In the genomic region with DNA sequence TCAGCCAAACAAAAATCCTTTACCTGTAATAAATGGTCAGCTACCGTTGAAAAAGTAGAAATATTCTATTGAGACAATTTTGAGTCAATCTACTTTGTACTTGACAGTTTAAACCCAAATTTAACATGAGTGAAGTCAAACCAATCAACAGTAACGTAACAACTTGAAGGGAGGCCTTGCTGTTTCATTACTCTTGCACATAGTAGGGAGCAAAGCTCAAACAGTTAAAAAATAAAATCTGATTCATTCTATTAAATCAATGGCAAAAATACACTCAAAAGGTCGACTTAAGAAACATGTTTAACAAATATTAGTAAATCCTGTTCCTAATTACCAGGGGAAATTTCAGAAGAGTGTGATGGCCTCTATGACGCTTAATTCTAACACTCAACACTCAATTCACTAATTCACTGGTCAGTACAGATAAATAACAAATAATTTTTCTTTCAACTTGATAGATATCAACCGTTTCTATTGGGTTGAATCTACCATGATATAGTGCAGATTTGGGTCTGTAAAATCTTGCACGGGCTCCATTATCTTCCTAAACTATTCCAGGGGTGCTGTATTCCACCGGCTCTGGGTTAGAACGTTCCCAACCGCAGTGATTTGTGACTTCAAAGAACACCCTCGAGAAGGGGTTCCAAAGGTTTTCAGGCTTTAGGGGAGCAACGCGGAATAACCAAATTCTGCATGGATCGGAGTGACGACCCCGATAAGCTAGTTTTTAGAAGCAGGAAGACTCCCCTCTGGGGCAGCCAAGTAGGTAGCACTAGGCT, we compare ENCODE assay signal across 8 cellular contexts. TPM values are rescaled to one million over a fixed set of nuclear protein-coding genes. Genes with fewer than 3 reads are reported as not detected.
DNase-seq lines count a peak whose midpoint lies in the region; ATAC-seq and TF ChIP-seq lines count a peak whose summit lies in the region.

No MANE protein-coding gene starts in this region.

- ATAC-seq in HG03159 (IDR thresholded peaks at IDR 0.05; ENCODE audit: unreplicated experiment), result no peak

- TF ChIP-seq POLR2A in sigmoid colon (IDR thresholded peaks at IDR 0.05), result no peak

- TF ChIP-seq CTCF in GM12865 (IDR thresholded peaks at IDR 0.05; ENCODE audit: insufficient read depth, low read depth, low read length, missing control alignments) (no peak), fibroblast of the aortic adventitia (IDR thresholded peaks at IDR 0.05; ENCODE audit: insufficient read depth, low read length) (no peak), sigmoid colon (IDR thresholded peaks at IDR 0.05) (no peak)

- H3K27me3 ChIP-seq in SJSA1 (replicated peaks) (no peaks in the 10 kb centered on the region), sigmoid colon (peaks cover 0 to 2% (median 0%) of the 10 kb centered on the region in 3 donors)

- no peak overlapping the region for H3K27ac ChIP-seq in SJSA1
- H3K27ac ChIP-seq in sigmoid colon, result peak overlapping the region; percentile 81 to 95 (median 89)

- H3K4me1 ChIP-seq in SJSA1 (replicated peaks) (peaks cover 21% of the 10 kb centered on the region), sigmoid colon (peaks cover 0 to 20% (median 9%) of the 10 kb centered on the region in 4 donors)

- no peak for TF ChIP-seq EP300 in sigmoid colon (IDR thresholded peaks at IDR 0.05)

- intact Hi-C loops in sigmoid colon (cut with DNase I), result no loop called here

- 10 to 16% methylated on average over 15 of the region's 15 CpGs for WGBS in sigmoid colon, 2 donors

- DNase-seq in GM12865 (ENCODE audit: low read depth) (no peak), SJSA1 (ENCODE audit: low read depth in 1 of 2, low spot score in 2 of 2) (no peak), fibroblast of the aortic adventitia (ENCODE audit: low read depth) (no peak), sigmoid colon (no peak), iPS-NIHi11 (ENCODE audit: low spot score) (no peak), NCI-H2107 (lab: John Stamatoyannopoulos, UW) (no peak), AML-193 (lab: John Stamatoyannopoulos, UW) (no peak)

- H3K36me3 ChIP-seq in SJSA1 (peaks cover 8% of the 10 kb centered on the region; the same call in 1 of the 2 replicates), sigmoid colon (no peaks in the 10 kb centered on the region)

- H3K4me3 ChIP-seq in GM12865 (ENCODE audit: low read depth, low read length) (peak overlapping the region; percentile 85), SJSA1 (peak overlapping the region; percentile 93), fibroblast of the aortic adventitia (ENCODE audit: low read depth, low read length) (peak overlapping the region; percentile 79), sigmoid colon (peak overlapping the region; percentile 33 to 90 (median 71))

- no peaks in the 10 kb centered on the region; the same call in 1 of the 2 replicates for H3K9me3 ChIP-seq in SJSA1 (replicated peaks)
- H3K9me3 ChIP-seq in sigmoid colon, result no peaks in the 10 kb centered on the region

RNA-seq across cellular contexts. Expression of a gene that starts 1.4 kb away (rescaled TPM):
- 18.9 and 21.0 TPM in 2 replicates for total RNA-seq in SJSA1 (2014; rRNA removed; shearing (Covaris generic))
- total RNA-seq in fibroblast of the aortic adventitia (ENCODE audit: low replicate concordance) (12.0 and 22.2 TPM in 2 replicates), sigmoid colon (10 to 100 TPM in 3 of 4 donors, 1 to 10 TPM in 1; 9.2 to 21.0 (median 12.3) TPM)
- 10 to 100 TPM in 1 of 3 donors, 1 to 10 TPM in 2; 5.5 to 22.1 (median 9.0) TPM for polyA plus RNA-seq in sigmoid colon
